Comparison of ENCODE assay signal across 1 cellular context in genomic region chr14:74853581-74853980, GRCh38.
TF ChIP-seq lines count a peak whose summit lies in the region.

No MANE protein-coding gene starts in this region.

TF ChIP-seq in SK-N-SH, 30 proteins besides CTCF, POLR2A, EP300 and RAD21 (continued from another document):
- no peak for TF ChIP-seq ZBTB33 (IDR thresholded peaks at IDR 0.05; ENCODE audit: borderline replicate concordance, low read depth)
- TF ChIP-seq USF1 (IDR thresholded peaks at IDR 0.05; ENCODE audit: borderline replicate concordance, low read depth), result no peak
- no peak for TF ChIP-seq RFX5 (IDR thresholded peaks at IDR 0.05; ENCODE audit: low read length)
